ENCODE assay signal across 1 cellular context in the genomic region with DNA sequence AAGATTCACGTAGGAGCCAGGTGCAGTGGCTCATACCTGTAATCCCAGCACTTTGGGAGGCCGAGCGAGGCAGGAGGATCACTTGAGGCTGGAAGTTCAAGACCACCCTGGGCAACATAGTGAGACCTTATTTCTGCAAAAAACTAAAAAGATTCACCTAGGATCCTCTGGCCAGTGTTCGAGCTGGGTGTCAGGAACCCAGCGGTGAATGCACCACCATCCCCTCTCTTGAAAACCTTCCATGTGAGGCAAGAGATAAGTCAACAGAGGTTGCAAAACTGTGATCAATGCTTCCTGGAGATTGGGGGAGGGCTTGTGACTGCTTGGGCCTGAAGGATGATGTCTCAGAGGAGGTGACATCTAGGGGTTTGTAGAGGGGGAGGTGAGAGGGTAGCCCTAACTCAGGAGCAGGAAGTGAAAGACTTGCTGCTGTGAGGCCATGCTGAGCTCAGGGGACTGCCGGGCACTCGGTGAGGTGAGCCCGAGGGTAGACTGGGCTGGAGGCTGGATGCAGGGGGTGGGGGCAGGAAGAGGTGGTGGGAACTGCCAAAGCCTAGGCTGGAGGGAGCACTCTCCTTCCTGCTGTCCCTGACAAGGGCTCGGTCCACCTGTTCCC.
TF ChIP-seq lines count a peak whose summit lies in the region.

No MANE protein-coding gene starts in this region.

TF ChIP-seq in K562, 482 proteins besides CTCF, POLR2A, EP300 and RAD21 (continued from another document):
- TF ChIP-seq, protein P1, sequence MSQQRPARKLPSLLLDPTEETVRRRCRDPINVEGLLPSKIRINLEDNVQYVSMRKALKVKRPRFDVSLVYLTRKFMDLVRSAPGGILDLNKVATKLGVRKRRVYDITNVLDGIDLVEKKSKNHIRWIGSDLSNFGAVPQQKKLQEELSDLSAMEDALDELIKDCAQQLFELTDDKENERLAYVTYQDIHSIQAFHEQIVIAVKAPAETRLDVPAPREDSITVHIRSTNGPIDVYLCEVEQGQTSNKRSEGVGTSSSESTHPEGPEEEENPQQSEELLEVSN (IDR thresholded peaks at IDR 0.05; ENCODE audit: borderline replicate concordance in 1 of 2, extremely low read depth in 1 of 2, insufficient read depth in 1 of 2, insufficient read length in 1 of 2, low read depth in 1 of 2, low read length in 1 of 2, poor library complexity in 1 of 2, severe bottlenecking in 1 of 2), result no peak
- no peak for TF ChIP-seq HDAC6 (IDR thresholded peaks at IDR 0.05; ENCODE audit: low read depth, low read length)
- TF ChIP-seq RCOR1 (IDR thresholded peaks at IDR 0.05; ENCODE audit: borderline replicate concordance in 1 of 2, low read depth in 2 of 2, low read length in 2 of 2), result peak in 1 of 2 experiments; percentile 31; a peak in 1 of 4 replicates
- peak; percentile 51; the same call in 1 of the 2 replicates for TF ChIP-seq NCOR1 (IDR thresholded peaks at IDR 0.05)
- TF ChIP-seq, protein P2, sequence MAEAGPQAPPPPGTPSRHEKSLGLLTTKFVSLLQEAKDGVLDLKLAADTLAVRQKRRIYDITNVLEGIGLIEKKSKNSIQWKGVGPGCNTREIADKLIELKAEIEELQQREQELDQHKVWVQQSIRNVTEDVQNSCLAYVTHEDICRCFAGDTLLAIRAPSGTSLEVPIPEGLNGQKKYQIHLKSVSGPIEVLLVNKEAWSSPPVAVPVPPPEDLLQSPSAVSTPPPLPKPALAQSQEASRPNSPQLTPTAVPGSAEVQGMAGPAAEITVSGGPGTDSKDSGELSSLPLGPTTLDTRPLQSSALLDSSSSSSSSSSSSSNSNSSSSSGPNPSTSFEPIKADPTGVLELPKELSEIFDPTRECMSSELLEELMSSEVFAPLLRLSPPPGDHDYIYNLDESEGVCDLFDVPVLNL (CRISPR knock-in tag; IDR thresholded peaks at IDR 0.05; ENCODE audit: low read depth), result no peak
- TF ChIP-seq TCF3 (CRISPR knock-in tag; IDR thresholded peaks at IDR 0.05), result peak; percentile 73
- no peak for TF ChIP-seq E2F3 (CRISPR knock-in tag; IDR thresholded peaks at IDR 0.05)
- TF ChIP-seq KDM1A (IDR thresholded peaks at IDR 0.05), result peak in 1 of 2 experiments; percentile 41; a peak in 1 of 4 replicates
- peak; percentile 28; the same call in 1 of the 2 replicates for TF ChIP-seq TAL1 (IDR thresholded peaks at IDR 0.05)
- TF ChIP-seq ZNF143 (CRISPR knock-in tag; IDR thresholded peaks at IDR 0.05), result no peak
TF ChIP-seq in K562: peak in this region for 17.
